In the genomic region with DNA sequence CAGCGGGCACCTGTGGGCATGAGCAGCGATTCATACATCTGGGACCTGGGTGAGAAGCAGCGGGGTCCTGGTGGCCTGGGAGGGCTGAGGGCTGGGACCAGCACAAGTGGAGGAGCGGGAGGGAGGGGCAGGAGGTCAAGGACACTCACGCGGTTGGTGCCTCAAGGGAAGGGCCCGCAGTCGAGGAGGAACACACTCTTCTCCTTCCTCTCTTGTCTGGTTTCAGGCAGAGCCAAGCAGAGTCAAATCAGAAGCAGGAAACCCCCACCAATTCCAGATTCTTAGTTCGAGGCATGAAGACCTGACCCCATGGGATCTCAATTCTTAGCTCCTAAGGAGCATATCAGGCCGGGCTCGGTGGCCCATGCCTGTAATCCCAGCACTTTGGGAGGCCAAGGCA, we compare ENCODE assay signal across 21 cellular contexts. TPM values are rescaled to one million over a fixed set of nuclear protein-coding genes. Genes with fewer than 3 reads are reported as not detected.
DNase-seq lines count a peak whose midpoint lies in the region; ATAC-seq and TF ChIP-seq lines count a peak whose summit lies in the region.
"Had no signal": no experiment of that assay in that cellular context is flagged by ENCODE, and none has a peak within 500 bp of the region (broad histone marks: within the 10 kb centered on the region; RNA-seq: fewer than 3 reads in every experiment).

No MANE protein-coding gene starts in this region.

- H3K27ac ChIP-seq in BLaER1 treated with 17β-estradiol and CSF1 and Interleukin-3, amounts not matched to agents 10 nM and 100 nM: peak overlapping the region in 5 of 11 experiments; percentile 18 to 46 (median 33); a peak in 4 of 22 replicates
- no peak overlapping the region for H3K27ac ChIP-seq in effector memory CD4-positive, alpha-beta T cell (ENCODE audit: insufficient read depth, low read length, poor library complexity, severe bottlenecking)
- H3K27ac ChIP-seq: A549 had no signal

- no peak for TF ChIP-seq CTCF in lower leg skin (IDR thresholded peaks at IDR 0.05)

- peak overlapping the region; percentile 34 to 71 (median 61) for H3K4me2 ChIP-seq in BLaER1 treated with 17β-estradiol and CSF1 and Interleukin-3, amounts not matched to agents 10 nM and 100 nM
- H3K4me2 ChIP-seq: A549 had no signal

- peaks cover 0 to 7% (median 0%) of the 10 kb centered on the region in 11 experiments; a peak in 2 of 22 replicates for H3K27me3 ChIP-seq in BLaER1 treated with 17β-estradiol and CSF1 and Interleukin-3, amounts not matched to agents 10 nM and 100 nM
- H3K27me3 ChIP-seq in effector memory CD4-positive, alpha-beta T cell (replicated peaks; ENCODE audit: control insufficient read depth, insufficient read depth, low read length, poor library complexity, severe bottlenecking): no peaks in the 10 kb centered on the region

- no peak for TF ChIP-seq POLR2A in lower leg skin (IDR thresholded peaks at IDR 0.05)

- no peak for DNase-seq in activated CD8-positive, alpha-beta memory T cell treated with anti-CD3 and anti-CD28 coated beads, Interleukin-2, amount 10 ng/mL, durations not matched to agents 7 days and 5 days
- DNase-seq in activated CD8-positive, alpha-beta memory T cell treated with anti-CD3 and anti-CD28 coated beads for 24 hours: no peak
- DNase-seq in T-helper 17 cell: no peak
- DNase-seq in medulla oblongata (ENCODE audit: extremely low spot score): peak; percentile 43
- DNase-seq in lower leg skin (ENCODE audit: low spot score in 2 of 2): no peak
- no peak for DNase-seq in effector memory CD4-positive, alpha-beta T cell
- DNase-seq: CD4-positive, alpha-beta T cell; DND-41; GDM1; MG63; NCI-H1092 treated with DMSO at 0.1 percent for 48 hours; NCI-H1694; NCI-H2107; NCI-H345; NCI-H526 treated with DMSO at 0.1 percent for 48 hours; NK-92 treated with Interleukin-12 subunit alpha and Interleukin-12 subunit beta, amount 100 ng/mL, for 24 hours; PC-3 had no signal

- no peaks in the 10 kb centered on the region for H3K9me3 Mint-ChIP-seq in activated CD8-positive, alpha-beta memory T cell treated with anti-CD3 and anti-CD28 coated beads, Interleukin-2, amount 10 ng/mL, durations not matched to agents 7 days and 5 days (ENCODE audit: low read depth)
- H3K9me3 Mint-ChIP-seq: CD4-positive, alpha-beta T cell had no signal

- no peak for ATAC-seq in activated CD8-positive, alpha-beta memory T cell treated with anti-CD3 and anti-CD28 coated beads, Interleukin-2, amount 10 ng/mL, durations not matched to agents 7 days and 5 days
- no peak for ATAC-seq in T-helper 17 cell
- no peak for ATAC-seq in HG03108 (IDR thresholded peaks at IDR 0.05; ENCODE audit: unreplicated experiment)

- H3K9me3 ChIP-seq in BLaER1 treated with 17β-estradiol and CSF1 and Interleukin-3, amounts not matched to agents 10 nM and 100 nM (replicated peaks in 1 of 11): peaks cover 0 to 6% (median 0%) of the 10 kb centered on the region in 11 experiments; a peak in 2 of 22 replicates
- H3K9me3 ChIP-seq in T-helper 17 cell (ENCODE audit: control insufficient read depth, low read length, poor library complexity, severe bottlenecking): no peaks in the 10 kb centered on the region
- H3K9me3 ChIP-seq in effector memory CD4-positive, alpha-beta T cell (ENCODE audit: control insufficient read depth, low read length): no peaks in the 10 kb centered on the region
- H3K9me3 ChIP-seq: A549, MG63 had no signal

- H3K4me1 ChIP-seq in BLaER1 treated with 17β-estradiol and CSF1 and Interleukin-3, amounts not matched to agents 10 nM and 100 nM: peaks cover 26 to 46% (median 35%) of the 10 kb centered on the region in 10 experiments
- H3K4me1 ChIP-seq in effector memory CD4-positive, alpha-beta T cell (ENCODE audit: control insufficient read depth, insufficient read depth, low read length, poor library complexity, severe bottlenecking): peaks cover 10% of the 10 kb centered on the region
- H3K4me1 ChIP-seq: A549 had no signal

- WGBS in lower leg skin, 2 donors: 76 to 79% methylated on average over 11 of the region's 11 CpGs

- no peaks in the 10 kb centered on the region for H4K20me1 ChIP-seq in BLaER1 treated with 17β-estradiol and CSF1 and Interleukin-3, amounts not matched to agents 10 nM and 100 nM

- CTCF ChIA-PET in activated CD8-positive, alpha-beta memory T cell treated with anti-CD3 and anti-CD28 coated beads, Interleukin-2, amount 10 ng/mL, durations not matched to agents 7 days and 5 days (lab: Charles Lee): interaction anchor here (0.6 to 1.1 kb wide), 2 partner anchors 77 to 89 kb away, joined by 3 read pairs; no protein-coding TSS in a partner anchor

- peak overlapping the region in 1 of 11 experiments; percentile 41; a peak in 2 of 22 replicates for H3K9ac ChIP-seq in BLaER1 treated with 17β-estradiol and CSF1 and Interleukin-3, amounts not matched to agents 10 nM and 100 nM

- no peak overlapping the region for H3K4me3 Mint-ChIP-seq in activated CD8-positive, alpha-beta memory T cell treated with anti-CD3 and anti-CD28 coated beads, Interleukin-2, amount 10 ng/mL, durations not matched to agents 7 days and 5 days
- no peak overlapping the region for H3K4me3 Mint-ChIP-seq in T-helper 17 cell
- H3K4me3 Mint-ChIP-seq: CD4-positive, alpha-beta T cell had no signal

- H3K36me3 Mint-ChIP-seq in activated CD8-positive, alpha-beta memory T cell treated with anti-CD3 and anti-CD28 coated beads, Interleukin-2, amount 10 ng/mL, durations not matched to agents 7 days and 5 days: no peaks in the 10 kb centered on the region
- H3K36me3 Mint-ChIP-seq in T-helper 17 cell (ENCODE audit: low read depth): no peaks in the 10 kb centered on the region

- H3K36me3 ChIP-seq in BLaER1 treated with 17β-estradiol and CSF1 and Interleukin-3, amounts not matched to agents 10 nM and 100 nM: no peaks in the 10 kb centered on the region
- H3K36me3 ChIP-seq in effector memory CD4-positive, alpha-beta T cell (ENCODE audit: control insufficient read depth, insufficient read depth, low read length): no peaks in the 10 kb centered on the region
- H3K36me3 ChIP-seq: MG63 had no signal

- peak overlapping the region; percentile 32 for H3K27ac Mint-ChIP-seq in activated CD8-positive, alpha-beta memory T cell treated with anti-CD3 and anti-CD28 coated beads, Interleukin-2, amount 10 ng/mL, durations not matched to agents 7 days and 5 days
- peak overlapping the region; percentile 91 for H3K27ac Mint-ChIP-seq in T-helper 17 cell
- H3K27ac Mint-ChIP-seq: CD4-positive, alpha-beta T cell had no signal

- no peaks in the 10 kb centered on the region for H3K27me3 Mint-ChIP-seq in activated CD8-positive, alpha-beta memory T cell treated with anti-CD3 and anti-CD28 coated beads, Interleukin-2, amount 10 ng/mL, durations not matched to agents 7 days and 5 days
- H3K27me3 Mint-ChIP-seq in T-helper 17 cell: no peaks in the 10 kb centered on the region
- H3K27me3 Mint-ChIP-seq: CD4-positive, alpha-beta T cell had no signal

- peaks cover 42% of the 10 kb centered on the region for H3K4me1 Mint-ChIP-seq in activated CD8-positive, alpha-beta memory T cell treated with anti-CD3 and anti-CD28 coated beads, Interleukin-2, amount 10 ng/mL, durations not matched to agents 7 days and 5 days
- H3K4me1 Mint-ChIP-seq in T-helper 17 cell: peaks cover 20% of the 10 kb centered on the region

- intact Hi-C loops in lower leg skin (cut with DNase I; ENCODE audit: low total_unique reads): no loop called here

- H3K4me3 ChIP-seq in BLaER1 treated with 17β-estradiol and CSF1 and Interleukin-3, amounts not matched to agents 10 nM and 100 nM: no peak overlapping the region
- no peak overlapping the region for H3K4me3 ChIP-seq in lower leg skin (ENCODE audit: low read depth, poor library complexity, severe bottlenecking)
- H3K4me3 ChIP-seq in effector memory CD4-positive, alpha-beta T cell (ENCODE audit: insufficient read depth, low read depth, low read length, poor library complexity, severe bottlenecking): no peak overlapping the region
- H3K4me3 ChIP-seq: A549, MG63 had no signal

RNA-seq across cellular contexts. Expression of gene DNAI2, which starts 15.7 kb away (rescaled TPM):
- total RNA-seq in activated CD8-positive, alpha-beta memory T cell treated with anti-CD3 and anti-CD28 coated beads, Interleukin-2, amount 10 ng/mL, durations not matched to agents 7 days and 5 days: 1 to 10 TPM in 1 of 2 experiments, under 1 TPM in 1; 0.35 to 1.3 TPM
- total RNA-seq in T-helper 17 cell: 1 to 10 TPM; 4.1 to 4.2 TPM
- under 1 TPM in 1 of 4 donors, not detected in 3; 0.57 TPM for total RNA-seq in lower leg skin
- total RNA-seq: H4, PC-3 had no signal

RNA-seq across cellular contexts. Expression of gene KIF19, which starts 36.3 kb away (rescaled TPM):
- total RNA-seq in activated CD8-positive, alpha-beta memory T cell treated with anti-CD3 and anti-CD28 coated beads, Interleukin-2, amount 10 ng/mL, durations not matched to agents 7 days and 5 days: 1 to 10 TPM in 1 of 2 experiments, under 1 TPM in 1; 0.42 to 1.6 TPM
- total RNA-seq in T-helper 17 cell (1 to 10 TPM; 2.3 to 2.8 TPM), lower leg skin (under 1 TPM in 3 of 4 donors, not detected in 1; 0.65 to 0.91 (median 0.68) TPM)
- total RNA-seq: H4, PC-3 had no signal
